Comparison of ENCODE assay signal across 8 cellular contexts in the genomic region with DNA sequence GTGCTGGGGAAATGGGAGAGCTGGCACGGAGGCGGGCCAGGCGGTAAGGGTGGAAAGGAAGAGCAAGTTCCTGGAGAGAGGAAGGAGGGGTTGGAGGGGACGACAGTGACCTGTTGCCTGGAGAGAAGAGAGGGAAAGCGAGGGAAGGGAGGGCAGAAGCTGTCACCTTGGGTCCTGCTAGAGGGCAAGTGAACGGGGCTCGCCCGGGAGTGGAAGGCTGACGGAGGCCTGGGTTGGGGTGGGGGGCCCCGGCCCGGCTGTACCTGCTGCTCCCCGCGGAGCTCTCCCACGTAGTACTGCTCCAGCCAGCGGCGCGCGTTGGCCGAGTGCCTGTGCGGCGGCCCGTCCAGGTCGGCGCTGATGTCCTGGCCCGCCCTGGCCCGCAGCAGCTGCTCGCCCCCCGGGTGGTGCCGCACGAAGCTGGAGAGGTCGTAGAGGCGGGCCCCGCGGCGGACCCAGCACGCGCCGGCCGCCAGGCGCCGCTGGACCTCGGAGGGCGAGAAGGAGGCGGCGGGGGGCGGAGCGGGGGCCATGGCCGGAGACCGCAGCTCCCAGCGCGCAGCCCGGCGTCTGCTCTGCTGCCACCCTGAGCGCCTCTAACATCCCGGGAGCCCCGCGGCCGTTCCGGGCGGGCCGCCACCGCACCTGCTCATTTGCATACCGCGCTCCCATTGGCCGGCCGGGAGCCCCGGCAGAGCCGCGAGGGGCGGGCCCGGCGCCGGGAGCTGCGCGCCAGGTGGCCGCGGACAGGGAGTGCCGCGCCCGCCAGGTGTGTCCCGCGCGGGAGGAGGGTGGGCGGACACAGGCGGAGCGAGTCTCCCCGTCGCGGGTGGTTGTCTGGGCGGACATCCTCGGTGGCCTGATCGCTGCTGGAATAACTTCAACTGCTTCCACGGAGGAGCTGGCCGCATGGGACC. TPM values are rescaled to one million over a fixed set of nuclear protein-coding genes. Genes with fewer than 3 reads are reported as not detected.
DNase-seq lines count a peak whose midpoint lies in the region; ATAC-seq and TF ChIP-seq lines count a peak whose summit lies in the region.

Gene FA2H, minus strand, starts transcription at position 598 of the 917 bp plus-strand sequence. Its CDS starts 65 bp downstream, at position 533.

- POLR2A ChIA-PET in T-cell (lab: Charles Lee) = interaction anchor here in 1 of 2 donors (0.6 kb wide), 2 partner anchors 75 to 407 kb away, joined by 4 to 5 read pairs; no protein-coding TSS in a partner anchor

- no peaks in the 10 kb centered on the region for H4K20me1 ChIP-seq in Karpas-422 (ENCODE audit: insufficient read depth, low read depth, low read length)

- no peaks in the 10 kb centered on the region for H3K9me3 Mint-ChIP-seq in T-cell

- H3K27ac ChIP-seq in Karpas-422 (ENCODE audit: low read length) = no peak within 1 kb of the TSS

- H3K36me3 ChIP-seq in Karpas-422 (ENCODE audit: insufficient read depth, low read length) = no peaks in the 10 kb centered on the region

- H3K4me3 ChIP-seq in Karpas-422 (ENCODE audit: low read length) = no peak within 1 kb of the TSS

- no peaks in the 10 kb centered on the region for H3K9me3 ChIP-seq in Karpas-422 (ENCODE audit: low read length)

- no peak within 1 kb of the TSS for H3K27ac Mint-ChIP-seq in T-cell

- peaks cover 8 to 17% (median 12%) of the 10 kb centered on the region in 3 donors for H3K4me1 Mint-ChIP-seq in T-cell

- H3K4me1 ChIP-seq in Karpas-422 (ENCODE audit: low read length) = peaks cover 6% of the 10 kb centered on the region

- CTCF ChIA-PET in T-cell (lab: Charles Lee) = interaction anchor here in 1 of 2 donors (0.6 kb wide), 1 partner anchor 124 kb away, joined by 3 read pairs; no protein-coding TSS in a partner anchor

- H3K4me3 Mint-ChIP-seq in T-cell = peak within 1 kb of the TSS; percentile 60 to 80 (median 64)

- H3K4me2 ChIP-seq in Karpas-422 (ENCODE audit: low read depth, low read length, poor library complexity, severe bottlenecking) = no peak within 1 kb of the TSS

- peak; percentile 76 for DNase-seq in NCI-H1092 treated with DMSO at 0.1 percent for 48 hours (lab: John Stamatoyannopoulos, UW)
- peak; percentile 15 to 69 (median 54) for DNase-seq in T-cell
- peak; percentile 24 for DNase-seq in amniotic epithelial cell (ENCODE audit: low read depth)
- peak in 49 of 51 donors; percentile 22 to 96 (median 79) for DNase-seq in hypothalamus (lab: John Stamatoyannopoulos, UW)
- peak; percentile 71 for DNase-seq in sciatic nerve (ENCODE audit: low spot score)
- no peak for DNase-seq in Karpas-422

- peaks cover 34 to 43% of the 10 kb centered on the region in 2 donors for H3K27me3 Mint-ChIP-seq in T-cell

- intact Hi-C loops in sciatic nerve (cut with DNase I) = no loop called here

- H3K9ac ChIP-seq in Karpas-422 (ENCODE audit: low read length) = no peak within 1 kb of the TSS

- TF ChIP-seq CTCF in GM12874 (IDR thresholded peaks at IDR 0.05; ENCODE audit: insufficient read depth, low read depth, low read length) = peak; percentile 40; the same call in 1 of the 2 replicates

- H3K36me3 Mint-ChIP-seq in T-cell = no peaks in the 10 kb centered on the region

- no peak within 1 kb of the TSS for H2AFZ ChIP-seq in Karpas-422 (ENCODE audit: low read length)

- ATAC-seq in HG02610 (IDR thresholded peaks at IDR 0.05; ENCODE audit: unreplicated experiment) = peak; percentile 74
- peak; percentile 93 to 98 (median 96) for ATAC-seq in T-cell (replicated peaks in 1 of 4)
- ATAC-seq in sciatic nerve = peak; percentile 73

- no peaks in the 10 kb centered on the region for H3K9me2 ChIP-seq in Karpas-422 (replicated peaks; ENCODE audit: insufficient read depth, low read length)

- H3K27me3 ChIP-seq in Karpas-422 (ENCODE audit: low read length) = no peaks in the 10 kb centered on the region

- no peaks in the 10 kb centered on the region for H3K79me2 ChIP-seq in Karpas-422 (ENCODE audit: low read length)

RNA-seq across cellular contexts. Expression of gene FA2H, which starts in this region (rescaled TPM):
- under 1 TPM in 3 of 5 donors, not detected in 2; 0.23 to 0.39 (median 0.35) TPM for total RNA-seq in T-cell
- 52.2 TPM for total RNA-seq in sciatic nerve
- not detected in 2 replicates for total RNA-seq in Karpas-422 (2014; rRNA removed; shearing (Covaris generic); ENCODE audit: low replicate concordance)

Comparison
In these comparisons a context has a peak if more than half of its experiments do, and no peak if none do; other contexts are left out.
1. RNA of gene FA2H (total RNA-seq): 52.2 TPM in sciatic nerve (single experiment); 0.23 to 0.39 TPM in T-cell and not detected in Karpas-422; every median in the first group is over 10 times any median in the second.
2. Peak in DNase-seq and ATAC-seq in T-cell; RNA of the gene not detected or under 1 TPM.
3. Peak in every context shown above with its lines, with median percentiles within 50 percentile points of each other: ATAC-seq.